Comparison of ENCODE assay signal across 29 cellular contexts in genomic region chr1:21497466-21498061, GRCh38. TPM values are rescaled to one million over a fixed set of nuclear protein-coding genes. Genes with fewer than 3 reads are reported as not detected.
A peak's percentile ranks its signal among the peaks of the same experiment; 100 is the strongest.
DNase-seq lines count a peak whose midpoint lies in the region; ATAC-seq and TF ChIP-seq lines count a peak whose summit lies in the region.
"Had no signal": no experiment of that assay in that cellular context is flagged by ENCODE, and none has a peak within 500 bp of the region (broad histone marks: within the 10 kb centered on the region; RNA-seq: fewer than 3 reads in every experiment).

No MANE protein-coding gene starts in this region.

- no peaks in the 10 kb centered on the region for H3K79me2 ChIP-seq in H9 (ENCODE audit: insufficient read depth, low read length)

- H3K27ac ChIP-seq in H9 (ENCODE audit: insufficient read length, low read depth, low read length) (no peak overlapping the region), neuronal stem cell (replicated peaks; ENCODE audit: low read length) (no peak overlapping the region)
- H3K27ac ChIP-seq: BLaER1, dorsolateral prefrontal cortex, gastrocnemius medialis, transverse colon had no signal

- H4K20me1 ChIP-seq in H9 (ENCODE audit: control insufficient read depth, insufficient read depth, insufficient read length): no peaks in the 10 kb centered on the region
- H4K20me1 ChIP-seq: BLaER1 had no signal

- TF ChIP-seq CTCF in H9 (conservative IDR thresholded peaks at IDR 0.05) (peak; percentile 59), epithelial cell of proximal tubule (conservative IDR thresholded peaks at IDR 0.05; ENCODE audit: low read depth, low read length) (peak; percentile 39)

- DNase-seq in H9 (peak; percentile 73), RPMI8226 (peak; percentile 36), epithelial cell of proximal tubule (ENCODE audit: low read depth) (no peak), neuronal stem cell (ENCODE audit: low spot score) (no peak), NCI-H2107 (lab: John Stamatoyannopoulos, UW) (no peak), NCI-H2081 treated with DMSO at 0.1 percent for 48 hours (lab: John Stamatoyannopoulos, UW) (no peak)
- DNase-seq in stimulated activated CD4-positive, alpha-beta T cell treated with anti-CD3 and anti-CD28 coated beads, Interleukin-4, amount 100 ng/mL, for 1 hour: no peak
- DNase-seq: activated CD4-positive, alpha-beta memory T cell treated with anti-CD3 and anti-CD28 coated beads, Interleukin-2, amount 10 ng/mL, durations not matched to agents 7 days and 5 days; activated CD4-positive, CD25-positive, alpha-beta regulatory T cell treated with anti-CD3 and anti-CD28 coated beads, Interleukin-2, amount 50 U/mL, for 72 hours; activated CD8-positive, alpha-beta memory T cell treated with anti-CD3 and anti-CD28 coated beads, Interleukin-2, amount 50 U/mL, for 4 hours; activated naive CD4-positive, alpha-beta T cell treated with Interleukin-2 at 50 U/mL for 16 hours; DMS 273 treated with DMSO at 0.1 percent for 48 hours; dorsolateral prefrontal cortex; EL; gastrocnemius medialis; KG1; left colon; MG63; NCI-H1105 treated with DMSO at 0.1 percent for 48 hours; NCI-H1930; NCI-H226; SHP77; T-helper 2 cell; transverse colon had no signal

- H2AK5ac ChIP-seq in H9 (ENCODE audit: insufficient read length, low read length) (no peak overlapping the region), neuronal stem cell (ENCODE audit: low read depth, low read length) (no peak overlapping the region)

- H3K4me2 ChIP-seq in H9 (ENCODE audit: insufficient read depth, insufficient read length, low read length) (no peak overlapping the region), neuronal stem cell (ENCODE audit: insufficient read depth, low read length, poor library complexity, severe bottlenecking) (no peak overlapping the region)
- H3K4me2 ChIP-seq: BLaER1 had no signal

- H3K27ac Mint-ChIP-seq in H9: no peak overlapping the region
- H3K27ac Mint-ChIP-seq: activated CD4-positive, alpha-beta memory T cell treated with anti-CD3 and anti-CD28 coated beads, Interleukin-2, amount 10 ng/mL, durations not matched to agents 7 days and 5 days; stimulated activated effector memory CD8-positive, alpha-beta T cell treated with anti-CD3 and anti-CD28 coated beads, Interleukin-12 subunit alpha, Interleukin-12 subunit beta, amount 100 ng/mL, for 72 hours had no signal

- H3K27me3 ChIP-seq in H9 (ENCODE audit: insufficient read depth, low read length) (peaks cover 2% of the 10 kb centered on the region; the same call in 1 of the 2 replicates), neuronal stem cell (ENCODE audit: control insufficient read depth in 3 of 3, insufficient read depth in 3 of 3, low read depth in 1 of 3, low read length in 3 of 3) (no peaks in the 10 kb centered on the region)
- H3K27me3 ChIP-seq: BLaER1, dorsolateral prefrontal cortex, MG63 had no signal

- H3K4me3 ChIP-seq in epithelial cell of proximal tubule (ENCODE audit: low read depth, low read length) (no peak overlapping the region), neuronal stem cell (ENCODE audit: low read length in 2 of 2) (no peak overlapping the region)
- H3K4me3 ChIP-seq: BLaER1, dorsolateral prefrontal cortex, gastrocnemius medialis, GM12878, MG63, transverse colon had no signal

- peaks cover 2 to 7% of the 10 kb centered on the region in 2 experiments; a peak in 2 of 5 replicates for H3K9me3 Mint-ChIP-seq in H9
- H3K9me3 Mint-ChIP-seq: activated CD4-positive, alpha-beta memory T cell treated with anti-CD3 and anti-CD28 coated beads, Interleukin-2, amount 10 ng/mL, durations not matched to agents 7 days and 5 days; neural crest cell; stimulated activated effector memory CD8-positive, alpha-beta T cell treated with anti-CD3 and anti-CD28 coated beads, Interleukin-12 subunit alpha, Interleukin-12 subunit beta, amount 100 ng/mL, for 72 hours had no signal

- peaks cover 2% of the 10 kb centered on the region; the same call in 1 of the 2 replicates for H3K4me1 ChIP-seq in H9 (ENCODE audit: insufficient read depth, low read length)
- peaks cover 0 to 5% of the 10 kb centered on the region in 2 donors for H3K4me1 ChIP-seq in neuronal stem cell (ENCODE audit: control insufficient read depth in 2 of 2, insufficient read depth in 1 of 2, low read depth in 1 of 2, low read length in 2 of 2)
- H3K4me1 ChIP-seq: gastrocnemius medialis, transverse colon had no signal

- no peak overlapping the region for H3K4me3 Mint-ChIP-seq in H9
- H3K4me3 Mint-ChIP-seq: activated CD4-positive, alpha-beta memory T cell treated with anti-CD3 and anti-CD28 coated beads, Interleukin-2, amount 10 ng/mL, durations not matched to agents 7 days and 5 days; neural crest cell; stimulated activated effector memory CD8-positive, alpha-beta T cell treated with anti-CD3 and anti-CD28 coated beads, Interleukin-12 subunit alpha, Interleukin-12 subunit beta, amount 100 ng/mL, for 72 hours had no signal

- H2BK15ac ChIP-seq in H9 (ENCODE audit: low read depth, low read length) (no peak overlapping the region), neuronal stem cell (ENCODE audit: low read length) (no peak overlapping the region)

- H3K36me3 Mint-ChIP-seq in H9 (ENCODE audit: insufficient read depth in 1 of 3, low read depth in 3 of 3): no peaks in the 10 kb centered on the region
- H3K36me3 Mint-ChIP-seq: stimulated activated effector memory CD8-positive, alpha-beta T cell treated with anti-CD3 and anti-CD28 coated beads, Interleukin-12 subunit alpha, Interleukin-12 subunit beta, amount 100 ng/mL, for 72 hours had no signal

- H3K23ac ChIP-seq in H9 (ENCODE audit: insufficient read length, low read depth, low read length) (no peak overlapping the region), neuronal stem cell (ENCODE audit: low read depth, low read length, poor library complexity) (no peak overlapping the region)

- no peak overlapping the region for H3K4ac ChIP-seq in H9 (ENCODE audit: low read depth, low read length)
- no peak overlapping the region for H3K4ac ChIP-seq in neuronal stem cell (ENCODE audit: low read length)

- no peak overlapping the region for H3K56ac ChIP-seq in H9 (ENCODE audit: insufficient read length, low read depth, low read length)

- H3K9ac ChIP-seq in H9 (ENCODE audit: extremely low read depth, insufficient read length, low read length) (no peak overlapping the region), neuronal stem cell (ENCODE audit: low read depth, low read length, poor library complexity) (no peak overlapping the region)
- H3K9ac ChIP-seq: BLaER1 had no signal

- peaks cover 22% of the 10 kb centered on the region for H3K27me3 Mint-ChIP-seq in H9 (ENCODE audit: low read depth)

- H2BK12ac ChIP-seq in H9 (ENCODE audit: insufficient read length, low read depth, low read length) (no peak overlapping the region), neuronal stem cell (ENCODE audit: low read length) (no peak overlapping the region)

- H4K91ac ChIP-seq in H9 (ENCODE audit: insufficient read length, low read depth, low read length): no peak overlapping the region
- H4K91ac ChIP-seq in neuronal stem cell (ENCODE audit: low read depth, low read length, poor library complexity): no peak overlapping the region

- H3K4me1 Mint-ChIP-seq in H9: peaks cover 12 to 18% of the 10 kb centered on the region in 2 experiments
- H3K4me1 Mint-ChIP-seq: activated CD4-positive, alpha-beta memory T cell treated with anti-CD3 and anti-CD28 coated beads, Interleukin-2, amount 10 ng/mL, durations not matched to agents 7 days and 5 days; neural crest cell; stimulated activated effector memory CD8-positive, alpha-beta T cell treated with anti-CD3 and anti-CD28 coated beads, Interleukin-12 subunit alpha, Interleukin-12 subunit beta, amount 100 ng/mL, for 72 hours had no signal

- H2BK120ac ChIP-seq in H9 (ENCODE audit: low read depth, low read length, poor library complexity, severe bottlenecking): no peak overlapping the region
- H2BK120ac ChIP-seq in neuronal stem cell (ENCODE audit: low read depth, low read length): no peak overlapping the region

- no peaks in the 10 kb centered on the region for H3K23me2 ChIP-seq in H9 (ENCODE audit: insufficient read length, low read depth, low read length, poor library complexity, severe bottlenecking)

- no CpG with 5 or more reads among the region's 7 CpGs for WGBS in H9 (ENCODE audit: extremely low coverage, insufficient read length, low lambda C conversion rate)
- no CpG with 5 or more reads among the region's 7 CpGs for WGBS in neuronal stem cell (ENCODE audit: extremely low coverage in 2 of 2, insufficient read length in 2 of 2, insufficient replicate concordance in 1 of 2), 2 donors

- no peaks in the 10 kb centered on the region for H3K9me3 ChIP-seq in H9 (ENCODE audit: control insufficient read depth, low read depth, low read length)
- peaks cover 3 to 4% of the 10 kb centered on the region in 2 donors for H3K9me3 ChIP-seq in neuronal stem cell (replicated peaks in 1 of 2; ENCODE audit: control insufficient read depth in 2 of 2, insufficient read depth in 1 of 2, low read depth in 1 of 2, low read length in 2 of 2)
- H3K9me3 ChIP-seq: BLaER1, gastrocnemius medialis, MG63, transverse colon had no signal

- no peak overlapping the region for H3T11ph ChIP-seq in H9 (ENCODE audit: low read length)

- H2BK5ac ChIP-seq in H9 (ENCODE audit: insufficient read length, low read length): no peak overlapping the region
- H2BK5ac ChIP-seq in neuronal stem cell (ENCODE audit: low read length): no peak overlapping the region

- H3K14ac ChIP-seq in H9 (ENCODE audit: insufficient read depth, low read length): no peak overlapping the region
- peak overlapping the region; percentile 31 for H3K14ac ChIP-seq in neuronal stem cell (ENCODE audit: low read length)

- H3K18ac ChIP-seq in H9 (ENCODE audit: insufficient read length, low read depth, low read length) (no peak overlapping the region), neuronal stem cell (ENCODE audit: low read length) (peak overlapping the region; percentile 83)

- ATAC-seq in GM18858 (IDR thresholded peaks at IDR 0.05; ENCODE audit: unreplicated experiment): no peak
- ATAC-seq: gastrocnemius medialis; GM12878; left colon; stimulated activated effector memory CD8-positive, alpha-beta T cell treated with anti-CD3 and anti-CD28 coated beads, Interleukin-12 subunit alpha, Interleukin-12 subunit beta, amount 100 ng/mL, for 72 hours had no signal

- H4K8ac ChIP-seq in H9 (replicated peaks; ENCODE audit: insufficient read length, low read depth, low read length) (no peak overlapping the region), neuronal stem cell (ENCODE audit: low read depth, low read length) (no peak overlapping the region)

- no peaks in the 10 kb centered on the region for H3K36me3 ChIP-seq in neuronal stem cell (replicated peaks in 1 of 2; ENCODE audit: control insufficient read depth in 2 of 2, insufficient read depth in 2 of 2, low read length in 2 of 2)
- H3K36me3 ChIP-seq: BLaER1, gastrocnemius medialis, MG63, transverse colon had no signal

- no peak overlapping the region for H2BK20ac ChIP-seq in H9 (ENCODE audit: low read depth, low read length, poor library complexity, severe bottlenecking)

- no peak overlapping the region for H2AFZ ChIP-seq in H9 (ENCODE audit: low read length)
- no peak overlapping the region for H2AFZ ChIP-seq in neuronal stem cell (ENCODE audit: low read length)

- H3K79me1 ChIP-seq in H9 (ENCODE audit: insufficient read depth, low read depth, low read length, poor library complexity, severe bottlenecking): no peaks in the 10 kb centered on the region
- H3K79me1 ChIP-seq in neuronal stem cell (ENCODE audit: low read depth, low read length): no peaks in the 10 kb centered on the region

- no peak overlapping the region for H4K5ac ChIP-seq in H9 (ENCODE audit: insufficient read length, low read depth, low read length)

RNA-seq across cellular contexts. Expression of gene ALPL, which starts 11.7 kb away (rescaled TPM):
- total RNA-seq in H9 (2021) (84.8 and 92.9 TPM in 2 replicates), epithelial cell of proximal tubule (0.43 TPM in 1 of 2 replicates, not detected in the other)
- polyA plus RNA-seq in neuronal stem cell (2013, experiment 1 of 2): 113 TPM
- 113 TPM for polyA plus RNA-seq in neuronal stem cell (2013, experiment 2 of 2)
- total RNA-seq: activated CD4-positive, alpha-beta memory T cell treated with anti-CD3 and anti-CD28 coated beads, Interleukin-2, amount 10 ng/mL, durations not matched to agents 7 days and 5 days had no signal

RNA-seq across cellular contexts. Expression of gene NBPF3, which starts 57.6 kb away (rescaled TPM):
- total RNA-seq in H9 (2021) (15.8 and 16.2 TPM in 2 replicates), epithelial cell of proximal tubule (4.6 and 23.6 TPM in 2 replicates)
- 2.2 TPM for polyA plus RNA-seq in neuronal stem cell (2013, experiment 1 of 2)
- polyA plus RNA-seq in neuronal stem cell (2013, experiment 2 of 2): 2.1 TPM

Comparison
In these comparisons a context has a peak if more than half of its experiments do, and no peak if none do; other contexts are left out.
1. DNase-seq: peak in H9 (single experiment) and RPMI8226 (single experiment); none in epithelial cell of proximal tubule (single experiment), neuronal stem cell (single experiment), NCI-H2107 (single experiment), NCI-H2081 treated with DMSO at 0.1 percent for 48 hours (single experiment) and stimulated activated CD4-positive, alpha-beta T cell treated with anti-CD3 and anti-CD28 coated beads, Interleukin-4, amount 100 ng/mL, for 1 hour (single experiment).
2. RNA of gene ALPL, which starts 11.7 kb away (total RNA-seq): 84.8 to 92.9 TPM in H9; 0.43 TPM in epithelial cell of proximal tubule; every median in the first group is over 10 times any median in the second.